1 cellular context compared by ENCODE assay signal in the genomic region with DNA sequence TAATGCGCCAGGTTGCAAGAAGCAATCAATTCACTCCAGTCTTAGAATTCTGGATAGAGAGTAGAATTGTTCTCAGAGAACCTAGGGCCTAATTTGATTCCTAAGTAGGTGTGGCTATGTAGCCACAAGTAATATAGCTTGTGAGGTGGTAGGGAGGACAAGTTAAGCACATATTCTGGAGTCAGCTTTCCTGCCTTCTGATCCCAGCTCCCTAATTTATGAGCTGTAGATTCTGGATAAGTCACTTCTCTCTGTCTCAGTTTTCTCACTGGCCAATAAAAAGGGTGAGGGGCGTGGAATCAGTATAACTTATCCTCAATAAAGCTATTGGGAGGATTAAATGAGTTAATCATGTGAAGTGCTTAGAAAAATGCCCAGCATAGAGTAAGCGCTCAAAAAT.
TF ChIP-seq lines count a peak whose summit lies in the region.

No MANE protein-coding gene starts in this region.

TF ChIP-seq in K562, 482 proteins besides CTCF, POLR2A, EP300 and RAD21:
- no peak for TF ChIP-seq NELFE (IDR thresholded peaks at IDR 0.05; ENCODE audit: insufficient read depth, insufficient read length)
- TF ChIP-seq ZBTB7A (IDR thresholded peaks at IDR 0.05; ENCODE audit: borderline replicate concordance, control insufficient read depth, low read depth, low read length), result no peak
- TF ChIP-seq SMAD2 (IDR thresholded peaks at IDR 0.05; ENCODE audit: low read depth, low read length), result no peak
- TF ChIP-seq, protein P1, sequence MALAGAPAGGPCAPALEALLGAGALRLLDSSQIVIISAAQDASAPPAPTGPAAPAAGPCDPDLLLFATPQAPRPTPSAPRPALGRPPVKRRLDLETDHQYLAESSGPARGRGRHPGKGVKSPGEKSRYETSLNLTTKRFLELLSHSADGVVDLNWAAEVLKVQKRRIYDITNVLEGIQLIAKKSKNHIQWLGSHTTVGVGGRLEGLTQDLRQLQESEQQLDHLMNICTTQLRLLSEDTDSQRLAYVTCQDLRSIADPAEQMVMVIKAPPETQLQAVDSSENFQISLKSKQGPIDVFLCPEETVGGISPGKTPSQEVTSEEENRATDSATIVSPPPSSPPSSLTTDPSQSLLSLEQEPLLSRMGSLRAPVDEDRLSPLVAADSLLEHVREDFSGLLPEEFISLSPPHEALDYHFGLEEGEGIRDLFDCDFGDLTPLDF (CRISPR knock-in tag; IDR thresholded peaks at IDR 0.05), result no peak
- TF ChIP-seq TBP (optimal IDR thresholded peaks at IDR 0.05; ENCODE audit: low read depth, low read length), result peak; percentile 54
- TF ChIP-seq TOE1 (IDR thresholded peaks at IDR 0.05; ENCODE audit: borderline replicate concordance), result no peak
- no peak for TF ChIP-seq TOE1 (CRISPR knock-in tag; IDR thresholded peaks at IDR 0.05; ENCODE audit: borderline replicate concordance, low read depth)
- TF ChIP-seq, protein P2, sequence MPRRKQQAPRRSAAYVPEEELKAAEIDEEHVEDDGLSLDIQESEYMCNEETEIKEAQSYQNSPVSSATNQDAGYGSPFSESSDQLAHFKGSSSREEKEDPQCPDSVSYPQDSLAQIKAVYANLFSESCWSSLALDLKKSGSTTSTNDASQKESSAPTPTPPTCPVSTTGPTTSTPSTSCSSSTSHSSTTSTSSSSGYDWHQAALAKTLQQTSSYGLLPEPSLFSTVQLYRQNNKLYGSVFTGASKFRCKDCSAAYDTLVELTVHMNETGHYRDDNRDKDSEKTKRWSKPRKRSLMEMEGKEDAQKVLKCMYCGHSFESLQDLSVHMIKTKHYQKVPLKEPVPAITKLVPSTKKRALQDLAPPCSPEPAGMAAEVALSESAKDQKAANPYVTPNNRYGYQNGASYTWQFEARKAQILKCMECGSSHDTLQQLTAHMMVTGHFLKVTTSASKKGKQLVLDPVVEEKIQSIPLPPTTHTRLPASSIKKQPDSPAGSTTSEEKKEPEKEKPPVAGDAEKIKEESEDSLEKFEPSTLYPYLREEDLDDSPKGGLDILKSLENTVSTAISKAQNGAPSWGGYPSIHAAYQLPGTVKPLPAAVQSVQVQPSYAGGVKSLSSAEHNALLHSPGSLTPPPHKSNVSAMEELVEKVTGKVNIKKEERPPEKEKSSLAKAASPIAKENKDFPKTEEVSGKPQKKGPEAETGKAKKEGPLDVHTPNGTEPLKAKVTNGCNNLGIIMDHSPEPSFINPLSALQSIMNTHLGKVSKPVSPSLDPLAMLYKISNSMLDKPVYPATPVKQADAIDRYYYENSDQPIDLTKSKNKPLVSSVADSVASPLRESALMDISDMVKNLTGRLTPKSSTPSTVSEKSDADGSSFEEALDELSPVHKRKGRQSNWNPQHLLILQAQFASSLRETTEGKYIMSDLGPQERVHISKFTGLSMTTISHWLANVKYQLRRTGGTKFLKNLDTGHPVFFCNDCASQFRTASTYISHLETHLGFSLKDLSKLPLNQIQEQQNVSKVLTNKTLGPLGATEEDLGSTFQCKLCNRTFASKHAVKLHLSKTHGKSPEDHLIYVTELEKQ (CRISPR knock-in tag; IDR thresholded peaks at IDR 0.05), result no peak
- TF ChIP-seq CEBPG (CRISPR knock-in tag; IDR thresholded peaks at IDR 0.05), result no peak
- no peak for TF ChIP-seq CEBPG (tag; conservative IDR thresholded peaks at IDR 0.05 in 1 of 2, IDR thresholded peaks at IDR 0.05 in 1 of 2)
- TF ChIP-seq PML (IDR thresholded peaks at IDR 0.05; ENCODE audit: low read length), result 0 out of 2 replicates have a peak, but pooled peaks have one; percentile 27
- TF ChIP-seq MYC (IDR thresholded peaks at IDR 0.05; ENCODE audit: low read depth, low read length), result no peak
- no peak for TF ChIP-seq MYC (CRISPR knock-in tag; IDR thresholded peaks at IDR 0.05; ENCODE audit: borderline replicate concordance, low read depth)
- TF ChIP-seq, protein P3, sequence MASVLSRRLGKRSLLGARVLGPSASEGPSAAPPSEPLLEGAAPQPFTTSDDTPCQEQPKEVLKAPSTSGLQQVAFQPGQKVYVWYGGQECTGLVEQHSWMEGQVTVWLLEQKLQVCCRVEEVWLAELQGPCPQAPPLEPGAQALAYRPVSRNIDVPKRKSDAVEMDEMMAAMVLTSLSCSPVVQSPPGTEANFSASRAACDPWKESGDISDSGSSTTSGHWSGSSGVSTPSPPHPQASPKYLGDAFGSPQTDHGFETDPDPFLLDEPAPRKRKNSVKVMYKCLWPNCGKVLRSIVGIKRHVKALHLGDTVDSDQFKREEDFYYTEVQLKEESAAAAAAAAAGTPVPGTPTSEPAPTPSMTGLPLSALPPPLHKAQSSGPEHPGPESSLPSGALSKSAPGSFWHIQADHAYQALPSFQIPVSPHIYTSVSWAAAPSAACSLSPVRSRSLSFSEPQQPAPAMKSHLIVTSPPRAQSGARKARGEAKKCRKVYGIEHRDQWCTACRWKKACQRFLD (CRISPR knock-in tag; IDR thresholded peaks at IDR 0.05), result no peak
- TF ChIP-seq, protein P4, sequence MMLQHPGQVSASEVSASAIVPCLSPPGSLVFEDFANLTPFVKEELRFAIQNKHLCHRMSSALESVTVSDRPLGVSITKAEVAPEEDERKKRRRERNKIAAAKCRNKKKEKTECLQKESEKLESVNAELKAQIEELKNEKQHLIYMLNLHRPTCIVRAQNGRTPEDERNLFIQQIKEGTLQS (IDR thresholded peaks at IDR 0.05), result no peak
- TF ChIP-seq, protein P4 (CRISPR knock-in tag; conservative IDR thresholded peaks at IDR 0.05), result no peak
- TF ChIP-seq ETV6 (IDR thresholded peaks at IDR 0.05; ENCODE audit: borderline replicate concordance in 1 of 2, low read depth in 2 of 2, low read length in 1 of 2), result no peak
- no peak for TF ChIP-seq ETV6 (CRISPR knock-in tag; IDR thresholded peaks at IDR 0.05; ENCODE audit: borderline replicate concordance)
- no peak for TF ChIP-seq ZC3H8 (IDR thresholded peaks at IDR 0.05)
- TF ChIP-seq SAFB2 (IDR thresholded peaks at IDR 0.05; ENCODE audit: borderline replicate concordance, low read depth, low read length, severe bottlenecking), result no peak
- TF ChIP-seq RCOR1 (IDR thresholded peaks at IDR 0.05; ENCODE audit: borderline replicate concordance in 1 of 2, low read depth in 2 of 2, low read length in 2 of 2), result no peak
- TF ChIP-seq, protein P5, sequence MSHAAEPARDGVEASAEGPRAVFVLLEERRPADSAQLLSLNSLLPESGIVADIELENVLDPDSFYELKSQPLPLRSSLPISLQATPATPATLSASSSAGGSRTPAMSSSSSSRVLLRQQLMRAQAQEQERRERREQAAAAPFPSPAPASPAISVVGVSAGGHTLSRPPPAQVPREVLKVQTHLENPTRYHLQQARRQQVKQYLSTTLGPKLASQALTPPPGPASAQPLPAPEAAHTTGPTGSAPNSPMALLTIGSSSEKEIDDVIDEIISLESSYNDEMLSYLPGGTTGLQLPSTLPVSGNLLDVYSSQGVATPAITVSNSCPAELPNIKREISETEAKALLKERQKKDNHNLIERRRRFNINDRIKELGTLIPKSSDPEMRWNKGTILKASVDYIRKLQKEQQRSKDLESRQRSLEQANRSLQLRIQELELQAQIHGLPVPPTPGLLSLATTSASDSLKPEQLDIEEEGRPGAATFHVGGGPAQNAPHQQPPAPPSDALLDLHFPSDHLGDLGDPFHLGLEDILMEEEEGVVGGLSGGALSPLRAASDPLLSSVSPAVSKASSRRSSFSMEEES (CRISPR knock-in tag; IDR thresholded peaks at IDR 0.05), result no peak
